ENCODE assay signal across 10 cellular contexts in genomic region chr6:13462380-13463326, GRCh38. TPM values are rescaled to one million over a fixed set of nuclear protein-coding genes. Genes with fewer than 3 reads are reported as not detected.
DNase-seq lines count a peak whose midpoint lies in the region; ATAC-seq and TF ChIP-seq lines count a peak whose summit lies in the region.
"Had no signal": no experiment of that assay in that cellular context is flagged by ENCODE, and none has a peak within 500 bp of the region (broad histone marks: within the 10 kb centered on the region; RNA-seq: fewer than 3 reads in every experiment).

No MANE protein-coding gene starts in this region.

- peak overlapping the region; percentile 39; the same call in 1 of the 2 replicates for H3K4ac ChIP-seq in IMR-90 (ENCODE audit: low read depth, low read length)

- no peak for TF ChIP-seq POLR2A in IMR-90 (IDR thresholded peaks at IDR 0.05; ENCODE audit: low read depth, low read length)

- no peak overlapping the region; the same call in 1 of the 2 replicates for H3K14ac ChIP-seq in IMR-90 (replicated peaks; ENCODE audit: low read depth, low read length)

- H2AK9ac ChIP-seq in IMR-90 (replicated peaks; ENCODE audit: low read depth, low read length, poor library complexity): no peak overlapping the region

- H3K27me3 ChIP-seq in DND-41 (ENCODE audit: insufficient read depth, low read length, poor library complexity): no peaks in the 10 kb centered on the region
- no peaks in the 10 kb centered on the region for H3K27me3 ChIP-seq in IMR-90 (ENCODE audit: control insufficient read depth, insufficient read depth, low read length)

- no peak overlapping the region for H3K56ac ChIP-seq in IMR-90 (ENCODE audit: extremely low read depth, insufficient read depth, low read length)

- H2AFZ ChIP-seq in DND-41 (ENCODE audit: low read depth, low read length) (no peak overlapping the region), IMR-90 (replicated peaks; ENCODE audit: low read length, poor library complexity) (no peak overlapping the region)

- no peak overlapping the region; the same call in none of the 2 replicates for H2BK120ac ChIP-seq in IMR-90 (ENCODE audit: low read depth, low read length)

- peak overlapping the region; percentile 38; the same call in 1 of the 2 replicates for H2AK5ac ChIP-seq in IMR-90 (ENCODE audit: low read depth, low read length)

- H3K4me3 Mint-ChIP-seq in naive B cell: peak overlapping the region in 3 of 8 donors; percentile 8 to 62 (median 42)

- H3K36me3 Mint-ChIP-seq in naive B cell: no peaks in the 10 kb centered on the region

- 0 out of 2 replicates have a peak overlapping the region, but pooled peaks have one; percentile 38 for H2BK20ac ChIP-seq in IMR-90 (ENCODE audit: low read depth, low read length)

- no peak overlapping the region for H4K91ac ChIP-seq in IMR-90 (ENCODE audit: insufficient read depth, low read depth, low read length)

- intact Hi-C loops in IMR-90 (cut with micrococcal nuclease): no loop called here

- no peak overlapping the region for H3K4me3 ChIP-seq in DND-41 (ENCODE audit: low read depth in 1 of 2, low read length in 2 of 2)
- no peak overlapping the region for H3K4me3 ChIP-seq in IMR-90 (ENCODE audit: insufficient read depth, low read depth, low read length)

- no peak for TF ChIP-seq RAD21 in IMR-90 (IDR thresholded peaks at IDR 0.05; ENCODE audit: low read length)

- POLR2A ChIA-PET in IMR-90 (lab: Charles Lee; ENCODE audit: unreplicated experiment): no interaction called here

- H3K4me1 ChIP-seq in DND-41 (ENCODE audit: insufficient read depth, low read length): peaks cover 18% of the 10 kb centered on the region
- peaks cover 18% of the 10 kb centered on the region for H3K4me1 ChIP-seq in IMR-90 (ENCODE audit: control insufficient read depth, insufficient read depth, low read length)

- peaks cover 21% of the 10 kb centered on the region for H3K9me1 ChIP-seq in IMR-90 (ENCODE audit: insufficient read depth, low read length)

- in situ Hi-C loops in IMR-90 (cut with MboI; ENCODE audit: low sequenced_read_pairs): no loop called here

- no peak overlapping the region for H2BK5ac ChIP-seq in IMR-90 (ENCODE audit: low read depth, low read length, poor library complexity, severe bottlenecking)

- H4K5ac ChIP-seq in IMR-90 (ENCODE audit: low read depth, low read length): no peak overlapping the region; the same call in 1 of the 2 replicates

- DNase-seq in DND-41 (peak; percentile 56), IMR-90 (no peak), astrocyte of the hippocampus (ENCODE audit: low read depth, low spot score) (peak; percentile 44), naive B cell (no peak), NCI-H146 (lab: John Stamatoyannopoulos, UW) (no peak)
- DNase-seq: effector memory CD4-positive, alpha-beta T cell; hippocampal formation; RPMI8226 had no signal

- H3K9me3 ChIP-seq in DND-41 (ENCODE audit: insufficient read depth, low read length, severe bottlenecking) (no peaks in the 10 kb centered on the region), IMR-90 (ENCODE audit: control insufficient read depth, insufficient read depth, low read length) (no peaks in the 10 kb centered on the region)

- H3K9ac ChIP-seq in DND-41 (ENCODE audit: low read depth, low read length): no peak overlapping the region
- no peak overlapping the region for H3K9ac ChIP-seq in IMR-90 (ENCODE audit: low read depth, low read length)

- peak overlapping the region; percentile 15 to 90 (median 79) for H3K27ac Mint-ChIP-seq in naive B cell

- peak overlapping the region; percentile 52; the same call in 1 of the 2 replicates for H3K27ac ChIP-seq in DND-41 (ENCODE audit: low read length)
- H3K27ac ChIP-seq in IMR-90 (ENCODE audit: insufficient read depth, low read length): 0 out of 2 replicates have a peak overlapping the region, but pooled peaks have one; percentile 17

- H3K36me3 ChIP-seq in DND-41 (ENCODE audit: insufficient read depth, low read length): no peaks in the 10 kb centered on the region
- no peaks in the 10 kb centered on the region for H3K36me3 ChIP-seq in IMR-90 (ENCODE audit: control insufficient read depth, insufficient read depth, low read length)

- H3K79me2 ChIP-seq in DND-41 (ENCODE audit: insufficient read depth, low read length): no peaks in the 10 kb centered on the region

- H3K79me1 ChIP-seq in IMR-90 (ENCODE audit: low read depth in 1 of 2, low read length in 2 of 2): peaks cover 0 to 42% of the 10 kb centered on the region in 2 experiments; a peak in 1 of 4 replicates

- ATAC-seq in DND-41 (ENCODE audit: insufficient read depth, low read depth): peak; percentile 78
- ATAC-seq in IMR-90 (ENCODE audit: low read depth): peak; percentile 38
- peak; percentile 56 for ATAC-seq in naive B cell (ENCODE audit: low read depth in 2 of 2)
- no peak for ATAC-seq in GM19023 (IDR thresholded peaks at IDR 0.05; ENCODE audit: unreplicated experiment)
- no peak for ATAC-seq in GM21360 (IDR thresholded peaks at IDR 0.05; ENCODE audit: unreplicated experiment)

- peaks cover 0 to 2% (median 0%) of the 10 kb centered on the region in 7 donors for H3K9me3 Mint-ChIP-seq in naive B cell

- TF ChIP-seq CTCF in DND-41 (IDR thresholded peaks at IDR 0.05; ENCODE audit: borderline replicate concordance, extremely low read depth, low read length, poor library complexity, severe bottlenecking) (no peak), IMR-90 (conservative IDR thresholded peaks at IDR 0.05; ENCODE audit: low read depth, low read length) (no peak)

- no peak overlapping the region for H4K8ac ChIP-seq in IMR-90 (ENCODE audit: low read depth in 2 of 2, low read length in 2 of 2)

- H3K27me3 Mint-ChIP-seq in naive B cell: no peaks in the 10 kb centered on the region

- dilution Hi-C loops in IMR-90 (cut with HindIII; ENCODE audit: low sequenced_read_pairs, unreplicated experiment): no loop called here

- H3K4me1 Mint-ChIP-seq in naive B cell: peaks cover 35 to 67% (median 60%) of the 10 kb centered on the region in 3 donors

- BruUV-seq in IMR-90 (replicated peaks; lab: Mats Ljungman, UMichigan): no TSS peak

- peaks cover 7% of the 10 kb centered on the region; the same call in 1 of the 2 replicates for H4K20me1 ChIP-seq in DND-41 (ENCODE audit: insufficient read depth, low read length)
- 0 out of 2 replicates have a peak, but pooled peaks cover 4% of the 10 kb centered on the region for H4K20me1 ChIP-seq in IMR-90 (ENCODE audit: insufficient read depth, low read length)

- H3K23ac ChIP-seq in IMR-90 (ENCODE audit: low read depth, low read length): no peak overlapping the region

- H3K4me2 ChIP-seq in DND-41 (ENCODE audit: insufficient read depth, low read length) (no peak overlapping the region), IMR-90 (ENCODE audit: low read depth, low read length) (peak overlapping the region; percentile 74)

- CTCF ChIA-PET in IMR-90 (lab: Yijun Ruan, JAX): interaction anchor here (1.0 kb wide), 2 partner anchors 9 kb away, joined by 3 read pairs; no protein-coding TSS in a partner anchor

- WGBS in IMR-90 (ENCODE audit: extremely low coverage in 2 of 2, insufficient read length in 1 of 2), 2 experiments: 37% methylated on average over 3 of the region's 13 CpGs; no CpG with 5 or more reads in 1 of the 2 experiments

- peak overlapping the region; percentile 8; the same call in 1 of the 3 replicates for H2BK15ac ChIP-seq in IMR-90 (ENCODE audit: low read depth, low read length)

- peak overlapping the region; percentile 50; the same call in 1 of the 2 replicates for H3K18ac ChIP-seq in IMR-90 (ENCODE audit: low read depth, low read length)

TF ChIP-seq in IMR-90, 13 proteins besides CTCF, POLR2A, EP300 and RAD21:
- TF ChIP-seq MAFK (IDR thresholded peaks at IDR 0.05; ENCODE audit: low read depth, low read length): no peak
- TF ChIP-seq RFX5 (IDR thresholded peaks at IDR 0.05; ENCODE audit: low read depth, low read length): no peak
- TF ChIP-seq USF2 (IDR thresholded peaks at IDR 0.05; ENCODE audit: low read depth, low read length): no peak
- no peak for TF ChIP-seq NFE2L2 (IDR thresholded peaks at IDR 0.05; ENCODE audit: low read depth, low read length)
- no peak for TF ChIP-seq CHD1 (IDR thresholded peaks at IDR 0.05; ENCODE audit: low read depth, low read length)
- no peak for TF ChIP-seq BHLHE40 (IDR thresholded peaks at IDR 0.05; ENCODE audit: low read depth, low read length)
- TF ChIP-seq MXI1 (IDR thresholded peaks at IDR 0.05; ENCODE audit: borderline replicate concordance, low read depth, low read length): no peak
- TF ChIP-seq, protein P1, sequence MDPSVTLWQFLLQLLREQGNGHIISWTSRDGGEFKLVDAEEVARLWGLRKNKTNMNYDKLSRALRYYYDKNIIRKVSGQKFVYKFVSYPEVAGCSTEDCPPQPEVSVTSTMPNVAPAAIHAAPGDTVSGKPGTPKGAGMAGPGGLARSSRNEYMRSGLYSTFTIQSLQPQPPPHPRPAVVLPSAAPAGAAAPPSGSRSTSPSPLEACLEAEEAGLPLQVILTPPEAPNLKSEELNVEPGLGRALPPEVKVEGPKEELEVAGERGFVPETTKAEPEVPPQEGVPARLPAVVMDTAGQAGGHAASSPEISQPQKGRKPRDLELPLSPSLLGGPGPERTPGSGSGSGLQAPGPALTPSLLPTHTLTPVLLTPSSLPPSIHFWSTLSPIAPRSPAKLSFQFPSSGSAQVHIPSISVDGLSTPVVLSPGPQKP (IDR thresholded peaks at IDR 0.05; ENCODE audit: borderline replicate concordance, low read depth, low read length): no peak
- no peak for TF ChIP-seq FOS (IDR thresholded peaks at IDR 0.05; ENCODE audit: low read depth, low read length)
- no peak for TF ChIP-seq SMC3 (IDR thresholded peaks at IDR 0.05; ENCODE audit: low read depth, low read length)
- TF ChIP-seq CEBPB (IDR thresholded peaks at IDR 0.05; ENCODE audit: low read depth, low read length): no peak
- TF ChIP-seq MAZ (IDR thresholded peaks at IDR 0.05; ENCODE audit: borderline replicate concordance, low read depth, low read length): no peak
- TF ChIP-seq RCOR1 (IDR thresholded peaks at IDR 0.05; ENCODE audit: insufficient replicate concordance, low read length): no peak
TF ChIP-seq in IMR-90: peak in this region for 0.

RNA-seq across cellular contexts. Expression of gene GFOD1, which starts 24.7 kb away (rescaled TPM):
- 3.4 and 3.6 TPM in 2 replicates for total RNA-seq in IMR-90 (2012; rRNA removed)
- polyA plus RNA-seq in IMR-90 (2012; rRNA removed) (1.8 and 2.2 TPM in 2 replicates), naive B cell (ENCODE audit: low read depth in 6 of 6) (10 to 100 TPM in 1 of 6 donors, 1 to 10 TPM in 5; 2.9 to 10.7 (median 5.4) TPM)
- 0.78 and 1.7 TPM in 2 replicates for polyA plus RNA-seq in IMR-90 (2012; cell fraction: cytosol; rRNA removed)
- polyA plus RNA-seq in IMR-90 (2012; cell fraction: nucleus; rRNA removed; ENCODE audit: low replicate concordance): 3.5 and 3.9 TPM in 2 replicates

Comparison
In these comparisons a context has a peak if more than half of its experiments do, and no peak if none do; other contexts are left out.
1. ATAC-seq: peak in DND-41 (single experiment), IMR-90 (single experiment) and naive B cell (2 of 2); none in GM19023 (single experiment) and GM21360 (single experiment).
2. DNase-seq: peak in DND-41 (single experiment) and astrocyte of the hippocampus (single experiment); none in IMR-90 (single experiment), naive B cell (single experiment) and NCI-H146 (single experiment).